2 cellular contexts compared by ENCODE assay signal in the genomic region with DNA sequence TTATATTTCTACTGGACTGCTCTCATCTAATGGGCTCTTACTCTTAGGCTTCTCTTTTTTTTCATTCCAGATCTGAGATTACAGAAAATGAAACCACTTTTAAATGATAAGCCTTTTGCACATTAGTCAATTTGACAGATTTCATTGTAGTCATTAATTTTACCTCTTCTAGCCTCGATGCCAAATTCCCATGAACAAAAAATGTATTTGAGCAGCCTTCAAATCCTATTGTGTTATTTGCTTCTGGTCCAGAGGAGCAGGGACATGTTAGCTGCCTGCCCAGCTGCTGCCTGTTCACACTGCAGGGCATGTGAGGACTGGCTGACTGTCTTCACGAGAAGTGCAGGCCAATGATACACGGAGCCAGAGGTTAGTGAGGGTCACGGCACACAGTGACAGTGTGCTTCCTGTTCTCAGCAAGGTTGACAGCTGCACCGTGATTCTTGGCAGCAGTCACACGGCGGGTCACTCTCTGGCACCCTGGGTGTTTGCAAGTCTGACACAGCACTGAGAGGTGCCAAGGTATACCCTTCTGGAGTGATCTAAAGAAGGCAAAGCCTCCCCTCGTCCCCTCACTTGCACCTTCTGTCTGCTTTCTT.
TF ChIP-seq lines count a peak whose summit lies in the region.

No MANE protein-coding gene starts in this region.

TF ChIP-seq in GM12878, 131 proteins besides CTCF, POLR2A, EP300 and RAD21 (continued from another document and continues in another):
- TF ChIP-seq RCOR1 (conservative IDR thresholded peaks at IDR 0.05; ENCODE audit: low read depth, low read length) (no peak), NR2F1 (conservative IDR thresholded peaks at IDR 0.05) (peak; percentile 97), PAX5 (IDR thresholded peaks at IDR 0.05; ENCODE audit: borderline replicate concordance, low read depth, low read length) (no peak), HDGF (IDR thresholded peaks at IDR 0.05) (0 out of 2 replicates have a peak, but pooled peaks have one; percentile 29), MYB (IDR thresholded peaks at IDR 0.05; ENCODE audit: borderline replicate concordance, low read depth, low read length) (no peak), NR2C2 (IDR thresholded peaks at IDR 0.05; ENCODE audit: borderline replicate concordance, control insufficient read depth, insufficient read length, low read depth) (peak; percentile 54), BHLHE40 (IDR thresholded peaks at IDR 0.05; ENCODE audit: borderline replicate concordance in 1 of 2, low read depth in 2 of 2, low read length in 1 of 2) (peak; percentile 8 to 71; a peak in 2 of 4 replicates), NR2C1 (IDR thresholded peaks at IDR 0.05) (peak; percentile 69), SREBF1 (IDR thresholded peaks at IDR 0.05; ENCODE audit: low read length) (no peak), YBX1 (IDR thresholded peaks at IDR 0.05) (no peak), STAT3 (IDR thresholded peaks at IDR 0.05; ENCODE audit: low read depth, low read length) (no peak), ZNF24 (IDR thresholded peaks at IDR 0.05) (no peak), NBN (IDR thresholded peaks at IDR 0.05) (0 out of 2 replicates have a peak, but pooled peaks have one; percentile 48), EZH2 (IDR thresholded peaks at IDR 0.05; ENCODE audit: borderline replicate concordance, control insufficient read depth, low read depth, low read length) (no peak), KDM1A (IDR thresholded peaks at IDR 0.05; ENCODE audit: borderline replicate concordance) (no peak), ZNF384 (IDR thresholded peaks at IDR 0.05; ENCODE audit: borderline replicate concordance, low read depth, low read length) (peak; percentile 30; the same call in 1 of the 2 replicates), MEF2A (IDR thresholded peaks at IDR 0.05; ENCODE audit: insufficient read depth, low read depth, low read length) (no peak), CHD1 (IDR thresholded peaks at IDR 0.05; ENCODE audit: low read depth, low read length) (no peak)
- TF ChIP-seq, protein P1, sequence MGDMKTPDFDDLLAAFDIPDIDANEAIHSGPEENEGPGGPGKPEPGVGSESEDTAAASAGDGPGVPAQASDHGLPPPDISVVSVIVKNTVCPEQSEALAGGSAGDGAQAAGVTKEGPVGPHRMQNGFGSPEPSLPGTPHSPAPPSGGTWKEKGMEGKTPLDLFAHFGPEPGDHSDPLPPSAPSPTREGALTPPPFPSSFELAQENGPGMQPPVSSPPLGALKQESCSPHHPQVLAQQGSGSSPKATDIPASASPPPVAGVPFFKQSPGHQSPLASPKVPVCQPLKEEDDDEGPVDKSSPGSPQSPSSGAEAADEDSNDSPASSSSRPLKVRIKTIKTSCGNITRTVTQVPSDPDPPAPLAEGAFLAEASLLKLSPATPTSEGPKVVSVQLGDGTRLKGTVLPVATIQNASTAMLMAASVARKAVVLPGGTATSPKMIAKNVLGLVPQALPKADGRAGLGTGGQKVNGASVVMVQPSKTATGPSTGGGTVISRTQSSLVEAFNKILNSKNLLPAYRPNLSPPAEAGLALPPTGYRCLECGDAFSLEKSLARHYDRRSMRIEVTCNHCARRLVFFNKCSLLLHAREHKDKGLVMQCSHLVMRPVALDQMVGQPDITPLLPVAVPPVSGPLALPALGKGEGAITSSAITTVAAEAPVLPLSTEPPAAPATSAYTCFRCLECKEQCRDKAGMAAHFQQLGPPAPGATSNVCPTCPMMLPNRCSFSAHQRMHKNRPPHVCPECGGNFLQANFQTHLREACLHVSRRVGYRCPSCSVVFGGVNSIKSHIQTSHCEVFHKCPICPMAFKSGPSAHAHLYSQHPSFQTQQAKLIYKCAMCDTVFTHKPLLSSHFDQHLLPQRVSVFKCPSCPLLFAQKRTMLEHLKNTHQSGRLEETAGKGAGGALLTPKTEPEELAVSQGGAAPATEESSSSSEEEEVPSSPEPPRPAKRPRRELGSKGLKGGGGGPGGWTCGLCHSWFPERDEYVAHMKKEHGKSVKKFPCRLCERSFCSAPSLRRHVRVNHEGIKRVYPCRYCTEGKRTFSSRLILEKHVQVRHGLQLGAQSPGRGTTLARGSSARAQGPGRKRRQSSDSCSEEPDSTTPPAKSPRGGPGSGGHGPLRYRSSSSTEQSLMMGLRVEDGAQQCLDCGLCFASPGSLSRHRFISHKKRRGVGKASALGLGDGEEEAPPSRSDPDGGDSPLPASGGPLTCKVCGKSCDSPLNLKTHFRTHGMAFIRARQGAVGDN (IDR thresholded peaks at IDR 0.05) = peak; percentile 89
- TF ChIP-seq, protein P2, sequence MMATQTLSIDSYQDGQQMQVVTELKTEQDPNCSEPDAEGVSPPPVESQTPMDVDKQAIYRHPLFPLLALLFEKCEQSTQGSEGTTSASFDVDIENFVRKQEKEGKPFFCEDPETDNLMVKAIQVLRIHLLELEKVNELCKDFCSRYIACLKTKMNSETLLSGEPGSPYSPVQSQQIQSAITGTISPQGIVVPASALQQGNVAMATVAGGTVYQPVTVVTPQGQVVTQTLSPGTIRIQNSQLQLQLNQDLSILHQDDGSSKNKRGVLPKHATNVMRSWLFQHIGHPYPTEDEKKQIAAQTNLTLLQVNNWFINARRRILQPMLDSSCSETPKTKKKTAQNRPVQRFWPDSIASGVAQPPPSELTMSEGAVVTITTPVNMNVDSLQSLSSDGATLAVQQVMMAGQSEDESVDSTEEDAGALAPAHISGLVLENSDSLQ (IDR thresholded peaks at IDR 0.05) = peak; percentile 40; the same call in 1 of the 2 replicates
- TF ChIP-seq, protein P3, sequence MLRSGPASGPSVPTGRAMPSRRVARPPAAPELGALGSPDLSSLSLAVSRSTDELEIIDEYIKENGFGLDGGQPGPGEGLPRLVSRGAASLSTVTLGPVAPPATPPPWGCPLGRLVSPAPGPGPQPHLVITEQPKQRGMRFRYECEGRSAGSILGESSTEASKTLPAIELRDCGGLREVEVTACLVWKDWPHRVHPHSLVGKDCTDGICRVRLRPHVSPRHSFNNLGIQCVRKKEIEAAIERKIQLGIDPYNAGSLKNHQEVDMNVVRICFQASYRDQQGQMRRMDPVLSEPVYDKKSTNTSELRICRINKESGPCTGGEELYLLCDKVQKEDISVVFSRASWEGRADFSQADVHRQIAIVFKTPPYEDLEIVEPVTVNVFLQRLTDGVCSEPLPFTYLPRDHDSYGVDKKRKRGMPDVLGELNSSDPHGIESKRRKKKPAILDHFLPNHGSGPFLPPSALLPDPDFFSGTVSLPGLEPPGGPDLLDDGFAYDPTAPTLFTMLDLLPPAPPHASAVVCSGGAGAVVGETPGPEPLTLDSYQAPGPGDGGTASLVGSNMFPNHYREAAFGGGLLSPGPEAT (IDR thresholded peaks at IDR 0.05; ENCODE audit: low read depth) = no peak

TF ChIP-seq in liver, 16 proteins besides CTCF, POLR2A, EP300 and RAD21 (continued from another document):
- TF ChIP-seq, protein P4, sequence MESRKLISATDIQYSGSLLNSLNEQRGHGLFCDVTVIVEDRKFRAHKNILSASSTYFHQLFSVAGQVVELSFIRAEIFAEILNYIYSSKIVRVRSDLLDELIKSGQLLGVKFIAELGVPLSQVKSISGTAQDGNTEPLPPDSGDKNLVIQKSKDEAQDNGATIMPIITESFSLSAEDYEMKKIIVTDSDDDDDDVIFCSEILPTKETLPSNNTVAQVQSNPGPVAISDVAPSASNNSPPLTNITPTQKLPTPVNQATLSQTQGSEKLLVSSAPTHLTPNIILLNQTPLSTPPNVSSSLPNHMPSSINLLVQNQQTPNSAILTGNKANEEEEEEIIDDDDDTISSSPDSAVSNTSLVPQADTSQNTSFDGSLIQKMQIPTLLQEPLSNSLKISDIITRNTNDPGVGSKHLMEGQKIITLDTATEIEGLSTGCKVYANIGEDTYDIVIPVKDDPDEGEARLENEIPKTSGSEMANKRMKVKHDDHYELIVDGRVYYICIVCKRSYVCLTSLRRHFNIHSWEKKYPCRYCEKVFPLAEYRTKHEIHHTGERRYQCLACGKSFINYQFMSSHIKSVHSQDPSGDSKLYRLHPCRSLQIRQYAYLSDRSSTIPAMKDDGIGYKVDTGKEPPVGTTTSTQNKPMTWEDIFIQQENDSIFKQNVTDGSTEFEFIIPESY (IDR thresholded peaks at IDR 0.05) = peak; percentile 84
- TF ChIP-seq EGR1 (IDR thresholded peaks at IDR 0.05; ENCODE audit: low read depth in 2 of 2) (peak in 1 of 2 donors; percentile 71), FOXA1 (IDR thresholded peaks at IDR 0.05) (peak; percentile 74), GABPA (IDR thresholded peaks at IDR 0.05 in 1 of 2, conservative IDR thresholded peaks at IDR 0.05 in 1 of 2) (peak in 1 of 2 donors; percentile 78), SP1 (IDR thresholded peaks at IDR 0.05) (peak; percentile 89), NR2F2 (IDR thresholded peaks at IDR 0.05) (peak; percentile 99), FOXA2 (IDR thresholded peaks at IDR 0.05) (peak; percentile 79), HNF4A (conservative IDR thresholded peaks at IDR 0.05) (peak; percentile 80 to 92), JUND (IDR thresholded peaks at IDR 0.05) (peak; percentile 71 to 82), HNF4G (IDR thresholded peaks at IDR 0.05) (peak; percentile 52), TAF1 (conservative IDR thresholded peaks at IDR 0.05) (peak; percentile 79), RXRA (IDR thresholded peaks at IDR 0.05) (peak; percentile 99)
- TF ChIP-seq, protein P5, sequence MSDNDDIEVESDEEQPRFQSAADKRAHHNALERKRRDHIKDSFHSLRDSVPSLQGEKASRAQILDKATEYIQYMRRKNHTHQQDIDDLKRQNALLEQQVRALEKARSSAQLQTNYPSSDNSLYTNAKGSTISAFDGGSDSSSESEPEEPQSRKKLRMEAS (IDR thresholded peaks at IDR 0.05) = peak; percentile 84
- TF ChIP-seq, protein P6, sequence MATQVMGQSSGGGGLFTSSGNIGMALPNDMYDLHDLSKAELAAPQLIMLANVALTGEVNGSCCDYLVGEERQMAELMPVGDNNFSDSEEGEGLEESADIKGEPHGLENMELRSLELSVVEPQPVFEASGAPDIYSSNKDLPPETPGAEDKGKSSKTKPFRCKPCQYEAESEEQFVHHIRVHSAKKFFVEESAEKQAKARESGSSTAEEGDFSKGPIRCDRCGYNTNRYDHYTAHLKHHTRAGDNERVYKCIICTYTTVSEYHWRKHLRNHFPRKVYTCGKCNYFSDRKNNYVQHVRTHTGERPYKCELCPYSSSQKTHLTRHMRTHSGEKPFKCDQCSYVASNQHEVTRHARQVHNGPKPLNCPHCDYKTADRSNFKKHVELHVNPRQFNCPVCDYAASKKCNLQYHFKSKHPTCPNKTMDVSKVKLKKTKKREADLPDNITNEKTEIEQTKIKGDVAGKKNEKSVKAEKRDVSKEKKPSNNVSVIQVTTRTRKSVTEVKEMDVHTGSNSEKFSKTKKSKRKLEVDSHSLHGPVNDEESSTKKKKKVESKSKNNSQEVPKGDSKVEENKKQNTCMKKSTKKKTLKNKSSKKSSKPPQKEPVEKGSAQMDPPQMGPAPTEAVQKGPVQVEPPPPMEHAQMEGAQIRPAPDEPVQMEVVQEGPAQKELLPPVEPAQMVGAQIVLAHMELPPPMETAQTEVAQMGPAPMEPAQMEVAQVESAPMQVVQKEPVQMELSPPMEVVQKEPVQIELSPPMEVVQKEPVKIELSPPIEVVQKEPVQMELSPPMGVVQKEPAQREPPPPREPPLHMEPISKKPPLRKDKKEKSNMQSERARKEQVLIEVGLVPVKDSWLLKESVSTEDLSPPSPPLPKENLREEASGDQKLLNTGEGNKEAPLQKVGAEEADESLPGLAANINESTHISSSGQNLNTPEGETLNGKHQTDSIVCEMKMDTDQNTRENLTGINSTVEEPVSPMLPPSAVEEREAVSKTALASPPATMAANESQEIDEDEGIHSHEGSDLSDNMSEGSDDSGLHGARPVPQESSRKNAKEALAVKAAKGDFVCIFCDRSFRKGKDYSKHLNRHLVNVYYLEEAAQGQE (IDR thresholded peaks at IDR 0.05) = no peak
- TF ChIP-seq, protein P7, sequence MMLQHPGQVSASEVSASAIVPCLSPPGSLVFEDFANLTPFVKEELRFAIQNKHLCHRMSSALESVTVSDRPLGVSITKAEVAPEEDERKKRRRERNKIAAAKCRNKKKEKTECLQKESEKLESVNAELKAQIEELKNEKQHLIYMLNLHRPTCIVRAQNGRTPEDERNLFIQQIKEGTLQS (IDR thresholded peaks at IDR 0.05) = no peak
TF ChIP-seq in liver: peak in this region for 14.
